In genomic region chr5:50320131-50320749, GRCh38 we compare ENCODE assay signal across 19 cellular contexts.
DNase-seq lines count a peak whose midpoint lies in the region; ATAC-seq and TF ChIP-seq lines count a peak whose summit lies in the region.
"Had no signal": no experiment of that assay in that cellular context is flagged by ENCODE, and none has a peak within 500 bp of the region (broad histone marks: within the 10 kb centered on the region; RNA-seq: fewer than 3 reads in every experiment).

No MANE protein-coding gene starts in this region.

- ATAC-seq in GM21576 (IDR thresholded peaks at IDR 0.05; ENCODE audit: unreplicated experiment) = no peak
- ATAC-seq: natural killer cell had no signal

- H3K36me3 ChIP-seq in brain microvascular endothelial cell (replicated peaks) = no peaks in the 10 kb centered on the region
- H3K36me3 ChIP-seq: BE2C, left ventricle myocardium inferior had no signal

- peaks cover 0 to 7% (median 1%) of the 10 kb centered on the region in 3 donors for H3K27me3 Mint-ChIP-seq in immature natural killer cell (ENCODE audit: low read depth in 3 of 3)
- no peaks in the 10 kb centered on the region for H3K27me3 Mint-ChIP-seq in type B pancreatic cell
- H3K27me3 Mint-ChIP-seq: activated naive CD8-positive, alpha-beta T cell treated with anti-CD3 and anti-CD28 coated beads, Interleukin-2, amount 10 ng/mL, durations not matched to agents 7 days and 5 days had no signal

- no peak overlapping the region for H3K27ac Mint-ChIP-seq in immature natural killer cell
- H3K27ac Mint-ChIP-seq in type B pancreatic cell = no peak overlapping the region
- H3K27ac Mint-ChIP-seq: activated naive CD8-positive, alpha-beta T cell treated with anti-CD3 and anti-CD28 coated beads, Interleukin-2, amount 10 ng/mL, durations not matched to agents 7 days and 5 days; natural killer cell had no signal

- H3K9me3 Mint-ChIP-seq in immature natural killer cell (no peaks in the 10 kb centered on the region), type B pancreatic cell (no peaks in the 10 kb centered on the region)
- H3K9me3 Mint-ChIP-seq: activated naive CD8-positive, alpha-beta T cell treated with anti-CD3 and anti-CD28 coated beads, Interleukin-2, amount 10 ng/mL, durations not matched to agents 7 days and 5 days; natural killer cell had no signal

- H3K4me3 Mint-ChIP-seq in immature natural killer cell (no peak overlapping the region), type B pancreatic cell (no peak overlapping the region)
- H3K4me3 Mint-ChIP-seq: activated naive CD8-positive, alpha-beta T cell treated with anti-CD3 and anti-CD28 coated beads, Interleukin-2, amount 10 ng/mL, durations not matched to agents 7 days and 5 days; natural killer cell had no signal

- in situ Hi-C loops in brain microvascular endothelial cell (cut with HindIII; ENCODE audit: low pct_ligation_motif_present, low sequenced_read_pairs) = no loop called here

- CTCF ChIA-PET in GM10248 (lab: Yijun Ruan, JAX) = no interaction called here

- no peak overlapping the region for H3K4me3 ChIP-seq in brain microvascular endothelial cell (ENCODE audit: low read depth, low read length)
- H3K4me3 ChIP-seq: hepatocyte, left ventricle myocardium inferior, SK-N-MC had no signal

- H3K27me3 ChIP-seq in brain microvascular endothelial cell (replicated peaks) = no peaks in the 10 kb centered on the region
- H3K27me3 ChIP-seq: BE2C, hepatocyte had no signal

- TF ChIP-seq CTCF in GM10248 (IDR thresholded peaks at IDR 0.05; ENCODE audit: control extremely low read depth, extremely low read depth, low read depth, missing control alignments) (peak; percentile 29), brain microvascular endothelial cell (IDR thresholded peaks at IDR 0.05; ENCODE audit: low read depth, low read length, missing control alignments) (peak; percentile 66), type B pancreatic cell (conservative IDR thresholded peaks at IDR 0.05) (no peak)

- H3K4me1 Mint-ChIP-seq in immature natural killer cell (peaks cover 1 to 3% of the 10 kb centered on the region in 2 donors), type B pancreatic cell (ENCODE audit: unreplicated experiment) (no peaks in the 10 kb centered on the region)
- H3K4me1 Mint-ChIP-seq: activated naive CD8-positive, alpha-beta T cell treated with anti-CD3 and anti-CD28 coated beads, Interleukin-2, amount 10 ng/mL, durations not matched to agents 7 days and 5 days; natural killer cell had no signal

- peaks cover 0 to 4% (median 4%) of the 10 kb centered on the region in 3 donors for H3K36me3 Mint-ChIP-seq in immature natural killer cell
- H3K36me3 Mint-ChIP-seq in type B pancreatic cell = no peaks in the 10 kb centered on the region
- H3K36me3 Mint-ChIP-seq: activated naive CD8-positive, alpha-beta T cell treated with anti-CD3 and anti-CD28 coated beads, Interleukin-2, amount 10 ng/mL, durations not matched to agents 7 days and 5 days; natural killer cell had no signal

- no peak overlapping the region for H3K27ac ChIP-seq in brain microvascular endothelial cell
- H3K27ac ChIP-seq: epithelial cell of prostate, hepatocyte, left ventricle myocardium inferior, SK-N-MC had no signal

- DNase-seq in A172 (ENCODE audit: low spot score) (peak; percentile 11), GM10248 (ENCODE audit: extremely low spot score) (no peak), NAMALWA (ENCODE audit: low spot score) (peak; percentile 43), brain microvascular endothelial cell (no peak), immature natural killer cell (no peak), dermis blood vessel endothelial cell (no peak), type B pancreatic cell (ENCODE audit: extremely low spot score, unreplicated experiment) (no peak)
- DNase-seq: activated CD4-positive, CD25-positive, alpha-beta regulatory T cell; activated CD8-positive, alpha-beta memory T cell treated with anti-CD3 and anti-CD28 coated beads, Interleukin-2, amount 50 U/mL, for 48 hours; activated naive CD8-positive, alpha-beta T cell treated with anti-CD3 and anti-CD28 coated beads, Interleukin-2, amount 10 ng/mL, durations not matched to agents 7 days and 5 days; BE2C; H7; left ventricle myocardium inferior; natural killer cell; NCI-H1417 treated with DMSO at 0.1 percent for 48 hours had no signal

- POLR2A ChIA-PET in GM10248 (lab: Yijun Ruan, JAX) = no interaction called here

Comparison
In these comparisons a context has a peak if more than half of its experiments do, and no peak if none do; other contexts are left out.
1. DNase-seq: peak in A172 (single experiment) and NAMALWA (single experiment); none in GM10248 (single experiment), brain microvascular endothelial cell (single experiment), immature natural killer cell (0 of 3), dermis blood vessel endothelial cell (single experiment) and type B pancreatic cell (single experiment).